In genomic region chr19:1746401-1747284, GRCh38 we compare ENCODE assay signal across 1 cellular context.
A peak's percentile ranks its signal among the peaks of the same experiment; 100 is the strongest.
TF ChIP-seq lines count a peak whose summit lies in the region.

No MANE protein-coding gene starts in this region.

TF ChIP-seq in HCT116, 20 proteins besides CTCF, POLR2A, EP300 and RAD21 (continued from another document):
- no peak for TF ChIP-seq REST (IDR thresholded peaks at IDR 0.05; ENCODE audit: low read depth)
- TF ChIP-seq POLR2AphosphoS5 (IDR thresholded peaks at IDR 0.05; ENCODE audit: low read depth, low read length): peak; percentile 55
- no peak for TF ChIP-seq ZNF274 (IDR thresholded peaks at IDR 0.05; ENCODE audit: low read depth, low read length)
TF ChIP-seq in HCT116: peak in this region for 2.
